10 cellular contexts compared by ENCODE assay signal in the genomic region with DNA sequence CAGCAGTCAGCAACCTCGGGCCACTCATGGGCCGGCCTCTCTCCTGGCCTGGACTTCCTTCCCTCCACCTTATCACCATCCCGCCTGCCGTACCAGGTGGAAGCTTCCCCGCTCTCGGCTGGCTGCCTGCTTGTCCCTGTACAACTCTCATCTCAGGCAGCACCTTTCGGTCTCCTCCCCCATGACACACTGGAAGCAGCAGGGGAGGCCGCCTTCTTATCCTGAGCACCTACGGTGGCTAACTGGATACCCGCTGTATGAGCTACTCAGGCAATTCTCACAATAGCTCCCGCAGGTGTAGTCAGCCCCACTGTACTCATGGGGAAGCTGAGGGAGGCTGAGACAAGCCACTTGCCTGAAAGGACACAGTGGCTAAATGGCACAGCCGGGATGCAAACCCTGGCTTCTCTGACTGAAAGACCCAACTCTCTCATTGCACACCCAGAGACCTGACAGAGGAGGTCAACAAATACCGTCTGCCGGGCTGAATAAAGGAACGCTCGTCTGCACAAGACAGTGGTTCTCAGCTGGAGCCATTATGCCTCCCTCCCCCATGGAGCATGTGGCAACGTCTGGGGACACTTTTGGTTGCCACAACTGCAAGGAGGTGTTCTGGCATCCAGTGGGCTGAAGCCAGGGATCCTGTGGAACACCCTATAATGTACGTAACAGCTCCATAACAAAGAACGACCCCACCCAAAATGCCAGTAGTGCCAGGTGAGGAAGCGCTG. TPM values are rescaled to one million over a fixed set of nuclear protein-coding genes. Genes with fewer than 3 reads are reported as not detected.
A peak's percentile ranks its signal among the peaks of the same experiment; 100 is the strongest.
DNase-seq lines count a peak whose midpoint lies in the region; ATAC-seq and TF ChIP-seq lines count a peak whose summit lies in the region.
"Had no signal": no experiment of that assay in that cellular context is flagged by ENCODE, and none has a peak within 500 bp of the region (broad histone marks: within the 10 kb centered on the region; RNA-seq: fewer than 3 reads in every experiment).

No MANE protein-coding gene starts in this region.

- no peaks in the 10 kb centered on the region for H3K27me3 ChIP-seq in CD8-positive, alpha-beta memory T cell (ENCODE audit: insufficient read depth, low read length, poor library complexity, severe bottlenecking)
- H3K27me3 ChIP-seq in MM.1S (replicated peaks; ENCODE audit: insufficient read depth, low read length) (no peaks in the 10 kb centered on the region), mucosa of rectum (ENCODE audit: control insufficient read depth in 2 of 2, insufficient read depth in 2 of 2, low read length in 2 of 2) (no peaks in the 10 kb centered on the region)

- peaks cover 80 to 95% (median 95%) of the 10 kb centered on the region in 3 donors for H3K4me1 Mint-ChIP-seq in CD8-positive, alpha-beta memory T cell

- H3K27ac ChIP-seq in CD8-positive, alpha-beta memory T cell (ENCODE audit: low read depth, low read length) = peak overlapping the region; percentile 94
- H3K27ac ChIP-seq in MM.1S (ENCODE audit: low read length) (peak overlapping the region; percentile 96), mucosa of rectum (ENCODE audit: low read depth in 2 of 2, low read length in 2 of 2) (peak overlapping the region; percentile 59 to 88)

- H3K9ac ChIP-seq in MM.1S (ENCODE audit: low read length) (peak overlapping the region; percentile 70), mucosa of rectum (ENCODE audit: low read depth in 1 of 2, low read length in 2 of 2) (peak overlapping the region in 1 of 2 donors; percentile 8)

- peak overlapping the region; percentile 86 for H3K4me3 ChIP-seq in CD8-positive, alpha-beta memory T cell (ENCODE audit: low read length)
- peak overlapping the region; percentile 43; the same call in 1 of the 2 replicates for H3K4me3 ChIP-seq in MM.1S (ENCODE audit: low read length)
- H3K4me3 ChIP-seq in mucosa of rectum (ENCODE audit: low read length in 2 of 2) = peak overlapping the region in 1 of 2 donors; percentile 51

- H3K4me3 Mint-ChIP-seq in CD8-positive, alpha-beta memory T cell = peak overlapping the region; percentile 86 to 96 (median 93)

- H3K36me3 ChIP-seq in CD8-positive, alpha-beta memory T cell (ENCODE audit: insufficient read depth, low read length) = no peaks in the 10 kb centered on the region
- H3K36me3 ChIP-seq in MM.1S (replicated peaks; ENCODE audit: insufficient read depth, low read length) = no peaks in the 10 kb centered on the region
- no peaks in the 10 kb centered on the region for H3K36me3 ChIP-seq in mucosa of rectum (ENCODE audit: control insufficient read depth in 2 of 2, insufficient read depth in 2 of 2, low read length in 2 of 2)

- peak overlapping the region; percentile 97 to 100 (median 98) for H3K27ac Mint-ChIP-seq in CD8-positive, alpha-beta memory T cell

- peaks cover 0 to 4% of the 10 kb centered on the region in 2 donors for H3K27me3 Mint-ChIP-seq in CD8-positive, alpha-beta memory T cell

- peaks cover 44% of the 10 kb centered on the region for H3F3A ChIP-seq in MM.1S (ENCODE audit: insufficient read depth, low read length)

- TF ChIP-seq CTCF in MM.1S (IDR thresholded peaks at IDR 0.05; ENCODE audit: low read length) = no peak

- H2AFZ ChIP-seq in MM.1S (ENCODE audit: low read length) = no peak overlapping the region

- peak in 2 of 5 donors; percentile 39 to 65 for DNase-seq in CD8-positive, alpha-beta memory T cell
- DNase-seq in MM.1S (peak; percentile 54), DMS114 treated with DMSO at 0.1 percent for 48 hours (lab: John Stamatoyannopoulos, UW; ENCODE audit: unreplicated experiment) (no peak), activated gamma-delta T cell treated with Interleukin-2 at 50 U/mL for 16 hours (no peak), NOMO-1 (lab: John Stamatoyannopoulos, UW; ENCODE audit: unreplicated experiment in 2 of 2) (no peak)
- DNase-seq in activated naive CD4-positive, alpha-beta T cell treated with Interleukin-2 at 50 U/mL for 16 hours = peak; percentile 24
- DNase-seq: GDM1, NCI-H524 had no signal

- peaks cover 92% of the 10 kb centered on the region for H3K79me2 ChIP-seq in MM.1S (ENCODE audit: low read length)

- H3K9me3 Mint-ChIP-seq in CD8-positive, alpha-beta memory T cell = no peaks in the 10 kb centered on the region

- CTCF ChIA-PET in CD8-positive, alpha-beta memory T cell (lab: Charles Lee) = interaction anchor here (0.6 to 14.7 kb wide), 7 partner anchors 8 to 172 kb away, joined by 3 to 340 read pairs (median 4); a partner anchor contains a TSS

- H3K4me2 ChIP-seq in MM.1S (ENCODE audit: low read depth, low read length) = peak overlapping the region; percentile 74

- no peaks in the 10 kb centered on the region for H3K9me2 ChIP-seq in MM.1S (replicated peaks; ENCODE audit: insufficient read depth, low read length)

- peaks cover 94% of the 10 kb centered on the region for H3K4me1 ChIP-seq in CD8-positive, alpha-beta memory T cell (ENCODE audit: insufficient read depth, low read length)
- H3K4me1 ChIP-seq in MM.1S (ENCODE audit: low read length) (peaks cover 41% of the 10 kb centered on the region), mucosa of rectum (ENCODE audit: control insufficient read depth in 2 of 2, insufficient read depth in 2 of 2, low read length in 2 of 2) (peaks cover 19 to 37% of the 10 kb centered on the region in 2 donors)

- H4K20me1 ChIP-seq in MM.1S (ENCODE audit: insufficient read depth, low read length) = no peaks in the 10 kb centered on the region

- ATAC-seq in HG03135 (IDR thresholded peaks at IDR 0.05; ENCODE audit: unreplicated experiment) = no peak

- no peaks in the 10 kb centered on the region for H3K9me3 ChIP-seq in CD8-positive, alpha-beta memory T cell (ENCODE audit: low read length)
- H3K9me3 ChIP-seq in MM.1S (replicated peaks; ENCODE audit: insufficient read depth, low read length) = no peaks in the 10 kb centered on the region
- no peaks in the 10 kb centered on the region for H3K9me3 ChIP-seq in mucosa of rectum (ENCODE audit: control insufficient read depth in 2 of 2, low read length in 2 of 2)

- H3K36me3 Mint-ChIP-seq in CD8-positive, alpha-beta memory T cell = peaks cover 17 to 55% (median 17%) of the 10 kb centered on the region in 3 donors

- POLR2A ChIA-PET in CD8-positive, alpha-beta memory T cell (lab: Charles Lee) = interaction anchor here (0.5 to 2.5 kb wide), 7 partner anchors 9 to 172 kb away, joined by 3 to 26 read pairs (median 4); a partner anchor contains a TSS

RNA-seq across cellular contexts. Expression of a gene that starts 9.6 kb away (rescaled TPM):
- 100 to 1,000 TPM; 113 to 118 TPM for total RNA-seq in CD8-positive, alpha-beta memory T cell
- polyA plus RNA-seq in CD8-positive, alpha-beta memory T cell = 170 TPM

RNA-seq across cellular contexts. Expression of a gene that starts 15.5 kb away (rescaled TPM):
- total RNA-seq in CD8-positive, alpha-beta memory T cell = not detected
- polyA plus RNA-seq in CD8-positive, alpha-beta memory T cell = not detected

Comparison
In these comparisons a context has a peak if more than half of its experiments do, and no peak if none do; other contexts are left out.
1. DNase-seq: peak in MM.1S (single experiment) and activated naive CD4-positive, alpha-beta T cell treated with Interleukin-2 at 50 U/mL for 16 hours (single experiment); none in DMS114 treated with DMSO at 0.1 percent for 48 hours (single experiment), activated gamma-delta T cell treated with Interleukin-2 at 50 U/mL for 16 hours (single experiment) and NOMO-1 (0 of 2).
2. Peak in every context shown above with its lines, with median percentiles within 50 percentile points of each other: H3K27ac ChIP-seq.